Comparison of ENCODE assay signal across 8 cellular contexts in genomic region chr12:93442411-93443340, GRCh38. TPM values are rescaled to one million over a fixed set of nuclear protein-coding genes. Genes with fewer than 3 reads are reported as not detected.
A peak's percentile ranks its signal among the peaks of the same experiment; 100 is the strongest.
DNase-seq lines count a peak whose midpoint lies in the region; ATAC-seq and TF ChIP-seq lines count a peak whose summit lies in the region.

No MANE protein-coding gene starts in this region.

- H3K9me3 Mint-ChIP-seq in effector memory CD8-positive, alpha-beta T cell, result no peaks in the 10 kb centered on the region
- H3K9me3 Mint-ChIP-seq in natural killer cell treated with Interleukin-12 subunit alpha and Interleukin-12 subunit beta and Interleukin-15 and Interleukin-18, amount 100 ng/mL, for 72 hours, result no peaks in the 10 kb centered on the region

- TF ChIP-seq CTCF in DND-41 (IDR thresholded peaks at IDR 0.05; ENCODE audit: borderline replicate concordance, extremely low read depth, low read length, poor library complexity, severe bottlenecking) (no peak), OCI-LY3 (IDR thresholded peaks at IDR 0.05; ENCODE audit: low read depth, low read length) (no peak)

- H3K4me3 ChIP-seq in DND-41 (ENCODE audit: low read depth in 1 of 2, low read length in 2 of 2), result peak overlapping the region; percentile 76 to 79; a peak in 3 of 4 replicates
- peak overlapping the region; percentile 96 for H3K4me3 ChIP-seq in OCI-LY3 (ENCODE audit: low read length)

- H3K27ac ChIP-seq in DND-41 (ENCODE audit: low read length) (peak overlapping the region; percentile 89), OCI-LY3 (ENCODE audit: low read length) (peak overlapping the region; percentile 69)

- peaks cover 33 to 39% of the 10 kb centered on the region in 2 donors for H3K4me1 Mint-ChIP-seq in effector memory CD8-positive, alpha-beta T cell (ENCODE audit: low read depth in 2 of 2)
- peaks cover 34 to 45% of the 10 kb centered on the region in 2 donors for H3K4me1 Mint-ChIP-seq in natural killer cell treated with Interleukin-12 subunit alpha and Interleukin-12 subunit beta and Interleukin-15 and Interleukin-18, amount 100 ng/mL, for 72 hours (ENCODE audit: low read depth in 2 of 2)

- H3K36me3 ChIP-seq in DND-41 (ENCODE audit: insufficient read depth, low read length), result no peaks in the 10 kb centered on the region
- H3K36me3 ChIP-seq in OCI-LY3 (replicated peaks; ENCODE audit: low read depth, low read length), result no peaks in the 10 kb centered on the region

- peak overlapping the region; percentile 80 for H3K4me2 ChIP-seq in DND-41 (ENCODE audit: insufficient read depth, low read length)
- H3K4me2 ChIP-seq in OCI-LY3 (ENCODE audit: low read length), result peak overlapping the region; percentile 96

- no peaks in the 10 kb centered on the region for H3K9me3 ChIP-seq in DND-41 (ENCODE audit: insufficient read depth, low read length, severe bottlenecking)
- H3K9me3 ChIP-seq in OCI-LY3 (ENCODE audit: insufficient read depth, low read length), result no peaks in the 10 kb centered on the region

- H3K4me1 ChIP-seq in DND-41 (ENCODE audit: insufficient read depth, low read length), result peaks cover 40% of the 10 kb centered on the region
- H3K4me1 ChIP-seq in OCI-LY3 (ENCODE audit: low read length), result peaks cover 45% of the 10 kb centered on the region

- H3K79me2 ChIP-seq in DND-41 (ENCODE audit: insufficient read depth, low read length), result peaks cover 41% of the 10 kb centered on the region
- peaks cover 50% of the 10 kb centered on the region for H3K79me2 ChIP-seq in OCI-LY3 (ENCODE audit: low read length)

- H3K27ac Mint-ChIP-seq in effector memory CD8-positive, alpha-beta T cell, result peak overlapping the region; percentile 96
- H3K27ac Mint-ChIP-seq in natural killer cell treated with Interleukin-12 subunit alpha and Interleukin-12 subunit beta and Interleukin-15 and Interleukin-18, amount 100 ng/mL, for 72 hours, result peak overlapping the region; percentile 97 to 99

- H3K9ac ChIP-seq in DND-41 (ENCODE audit: low read depth, low read length) (peak overlapping the region; percentile 95), OCI-LY3 (ENCODE audit: low read length) (peak overlapping the region; percentile 96)

- H4K20me1 ChIP-seq in DND-41 (ENCODE audit: insufficient read depth, low read length) (peaks cover 33% of the 10 kb centered on the region), OCI-LY3 (ENCODE audit: insufficient read depth, low read length) (peaks cover 33% of the 10 kb centered on the region)

- no peak for DNase-seq in DND-41
- DNase-seq in effector memory CD8-positive, alpha-beta T cell, result no peak
- DNase-seq in natural killer cell treated with Interleukin-12 subunit alpha and Interleukin-12 subunit beta and Interleukin-15 and Interleukin-18, amount 100 ng/mL, for 72 hours (ENCODE audit: low spot score), result no peak
- DNase-seq in NCI-H2196 (lab: John Stamatoyannopoulos, UW; ENCODE audit: unreplicated experiment), result no peak
- no peak for DNase-seq in 8988T
- no peak for DNase-seq in NCI-H2171 (lab: John Stamatoyannopoulos, UW)

- ATAC-seq in DND-41 (ENCODE audit: insufficient read depth, low read depth) (no peak), GM19351 (IDR thresholded peaks at IDR 0.05; ENCODE audit: unreplicated experiment) (no peak)
- no peak for ATAC-seq in effector memory CD8-positive, alpha-beta T cell (replicated peaks)
- no peak for ATAC-seq in natural killer cell treated with Interleukin-12 subunit alpha and Interleukin-12 subunit beta and Interleukin-15 and Interleukin-18, amount 100 ng/mL, for 72 hours

- H3K27me3 Mint-ChIP-seq in effector memory CD8-positive, alpha-beta T cell, result no peaks in the 10 kb centered on the region
- peaks cover 0 to 2% of the 10 kb centered on the region in 2 donors for H3K27me3 Mint-ChIP-seq in natural killer cell treated with Interleukin-12 subunit alpha and Interleukin-12 subunit beta and Interleukin-15 and Interleukin-18, amount 100 ng/mL, for 72 hours

- peaks cover 14% of the 10 kb centered on the region for H3K36me3 Mint-ChIP-seq in effector memory CD8-positive, alpha-beta T cell (ENCODE audit: insufficient read depth)
- peaks cover 6% of the 10 kb centered on the region for H3K36me3 Mint-ChIP-seq in natural killer cell treated with Interleukin-12 subunit alpha and Interleukin-12 subunit beta and Interleukin-15 and Interleukin-18, amount 100 ng/mL, for 72 hours

- H3K27me3 ChIP-seq in DND-41 (ENCODE audit: insufficient read depth, low read length, poor library complexity) (no peaks in the 10 kb centered on the region), OCI-LY3 (ENCODE audit: low read depth, low read length) (no peaks in the 10 kb centered on the region)

- H2AFZ ChIP-seq in DND-41 (ENCODE audit: low read depth, low read length) (peak overlapping the region; percentile 94), OCI-LY3 (ENCODE audit: low read depth, low read length) (peak overlapping the region; percentile 86)

- peak overlapping the region; percentile 93 to 98 for H3K4me3 Mint-ChIP-seq in effector memory CD8-positive, alpha-beta T cell
- peak overlapping the region; percentile 100 for H3K4me3 Mint-ChIP-seq in natural killer cell treated with Interleukin-12 subunit alpha and Interleukin-12 subunit beta and Interleukin-15 and Interleukin-18, amount 100 ng/mL, for 72 hours

RNA-seq across cellular contexts. Expression of gene UBE2N, which starts 0.9 kb away (rescaled TPM):
- total RNA-seq in natural killer cell treated with Interleukin-12 subunit alpha and Interleukin-12 subunit beta and Interleukin-15 and Interleukin-18, amount 100 ng/mL, for 72 hours, result 100 to 1,000 TPM; 184 to 213 TPM

RNA-seq across cellular contexts. Expression of gene MRPL42, which starts 24.6 kb away (rescaled TPM):
- 10 to 100 TPM; 42.8 to 53.2 TPM for total RNA-seq in natural killer cell treated with Interleukin-12 subunit alpha and Interleukin-12 subunit beta and Interleukin-15 and Interleukin-18, amount 100 ng/mL, for 72 hours
